ENCODE assay signal across 11 cellular contexts in genomic region chr19:17874423-17875135, GRCh38. TPM values are rescaled to one million over a fixed set of nuclear protein-coding genes. Genes with fewer than 3 reads are reported as not detected.
A peak's percentile ranks its signal among the peaks of the same experiment; 100 is the strongest.
DNase-seq lines count a peak whose midpoint lies in the region; ATAC-seq and TF ChIP-seq lines count a peak whose summit lies in the region.
"Had no signal": no experiment of that assay in that cellular context is flagged by ENCODE, and none has a peak within 500 bp of the region (broad histone marks: within the 10 kb centered on the region; RNA-seq: fewer than 3 reads in every experiment).

No MANE protein-coding gene starts in this region.

- H3K4me3 ChIP-seq in iPS-11a (ENCODE audit: low read depth, low read length), result peak overlapping the region; percentile 10
- H3K4me3 ChIP-seq in adrenal gland, result no peak overlapping the region

- no peak for ATAC-seq in T-cell (replicated peaks in 1 of 4)

- H3K4me1 ChIP-seq in adrenal gland (replicated peaks in 1 of 2), result no peaks in the 10 kb centered on the region

- DNase-seq in activated naive CD8-positive, alpha-beta T cell treated with anti-CD3 and anti-CD28 coated beads for 36 hours, result no peak
- no peak for DNase-seq in T-cell
- no peak for DNase-seq in type B pancreatic cell (ENCODE audit: extremely low spot score, unreplicated experiment)
- DNase-seq in posterior vena cava (ENCODE audit: low spot score), result no peak
- DNase-seq in glomerular visceral epithelial cell (ENCODE audit: extremely low spot score), result no peak
- no peak for DNase-seq in adrenal gland
- DNase-seq: DMS79 treated with DMSO at 0.1 percent for 48 hours had no signal

- TF ChIP-seq POLR2A in adrenal gland (IDR thresholded peaks at IDR 0.05), result no peak

- H3K27me3 Mint-ChIP-seq in activated naive CD8-positive, alpha-beta T cell, result no peaks in the 10 kb centered on the region
- no peaks in the 10 kb centered on the region for H3K27me3 Mint-ChIP-seq in activated naive CD8-positive, alpha-beta T cell treated with anti-CD3 and anti-CD28 coated beads for 36 hours
- no peaks in the 10 kb centered on the region for H3K27me3 Mint-ChIP-seq in T-cell
- peaks cover 41% of the 10 kb centered on the region for H3K27me3 Mint-ChIP-seq in type B pancreatic cell

- POLR2A ChIA-PET in T-cell (lab: Charles Lee), result no interaction called here

- H3K9me3 Mint-ChIP-seq in activated naive CD8-positive, alpha-beta T cell (ENCODE audit: low read depth), result no peaks in the 10 kb centered on the region
- no peaks in the 10 kb centered on the region for H3K9me3 Mint-ChIP-seq in activated naive CD8-positive, alpha-beta T cell treated with anti-CD3 and anti-CD28 coated beads for 36 hours
- H3K9me3 Mint-ChIP-seq in T-cell (no peaks in the 10 kb centered on the region), type B pancreatic cell (no peaks in the 10 kb centered on the region)

- no peaks in the 10 kb centered on the region for H3K9me3 ChIP-seq in adrenal gland (replicated peaks in 1 of 3)
- H3K9me3 ChIP-seq: transverse colon had no signal

- WGBS in adrenal gland, 4 donors, result 41 to 64% (median 46%) methylated on average over 16 to 23 of the region's 23 CpGs

- peaks cover 42% of the 10 kb centered on the region for H3K27me3 ChIP-seq in adrenal gland

- H3K27ac ChIP-seq in adrenal gland, result no peak overlapping the region
- H3K27ac ChIP-seq: SK-N-MC, transverse colon had no signal

- H3K4me3 Mint-ChIP-seq in activated naive CD8-positive, alpha-beta T cell, result peak overlapping the region; percentile 67
- no peak overlapping the region for H3K4me3 Mint-ChIP-seq in activated naive CD8-positive, alpha-beta T cell treated with anti-CD3 and anti-CD28 coated beads for 36 hours
- peak overlapping the region; percentile 13 to 80 (median 68) for H3K4me3 Mint-ChIP-seq in T-cell
- peak overlapping the region; percentile 70 for H3K4me3 Mint-ChIP-seq in type B pancreatic cell

- H3K4me1 Mint-ChIP-seq in activated naive CD8-positive, alpha-beta T cell (ENCODE audit: low read depth), result peaks cover 4% of the 10 kb centered on the region
- peaks cover 10% of the 10 kb centered on the region for H3K4me1 Mint-ChIP-seq in activated naive CD8-positive, alpha-beta T cell treated with anti-CD3 and anti-CD28 coated beads for 36 hours
- peaks cover 13 to 30% (median 16%) of the 10 kb centered on the region in 3 donors for H3K4me1 Mint-ChIP-seq in T-cell
- H3K4me1 Mint-ChIP-seq in type B pancreatic cell (ENCODE audit: unreplicated experiment), result no peaks in the 10 kb centered on the region

- H3K36me3 Mint-ChIP-seq in activated naive CD8-positive, alpha-beta T cell, result no peaks in the 10 kb centered on the region
- H3K36me3 Mint-ChIP-seq in activated naive CD8-positive, alpha-beta T cell treated with anti-CD3 and anti-CD28 coated beads for 36 hours, result no peaks in the 10 kb centered on the region
- H3K36me3 Mint-ChIP-seq in T-cell (no peaks in the 10 kb centered on the region), type B pancreatic cell (no peaks in the 10 kb centered on the region)

- TF ChIP-seq CTCF in type B pancreatic cell (conservative IDR thresholded peaks at IDR 0.05) (no peak), adrenal gland (IDR thresholded peaks at IDR 0.05) (no peak)

- no peak overlapping the region for H3K27ac Mint-ChIP-seq in activated naive CD8-positive, alpha-beta T cell
- no peak overlapping the region for H3K27ac Mint-ChIP-seq in activated naive CD8-positive, alpha-beta T cell treated with anti-CD3 and anti-CD28 coated beads for 36 hours
- H3K27ac Mint-ChIP-seq in T-cell, result peak overlapping the region; percentile 58 to 82
- peak overlapping the region; percentile 46 for H3K27ac Mint-ChIP-seq in type B pancreatic cell

- intact Hi-C loops in posterior vena cava (cut with DNase I) (loop anchor here in 1 of 2 donors (5.0 kb wide), 1 partner anchor 982 kb away; no protein-coding TSS in a partner anchor), adrenal gland (cut with DNase I) (loop anchor here in 1 of 2 donors (5.0 kb wide), 1 partner anchor 123 kb away; no protein-coding TSS in a partner anchor)

- no peaks in the 10 kb centered on the region for H3K36me3 ChIP-seq in adrenal gland (replicated peaks in 1 of 2)
- H3K36me3 ChIP-seq: transverse colon had no signal

- CTCF ChIA-PET in T-cell (lab: Charles Lee), result no interaction called here

RNA-seq across cellular contexts. Expression of gene SLC5A5, which starts 2.8 kb away (rescaled TPM):
- total RNA-seq in activated naive CD8-positive, alpha-beta T cell treated with anti-CD3 and anti-CD28 coated beads for 36 hours, result 1 to 10 TPM; 1.5 to 1.7 TPM
- 1 to 10 TPM; 2.1 to 5.7 (median 3.5) TPM for total RNA-seq in T-cell
- total RNA-seq in type B pancreatic cell (ENCODE audit: low replicate concordance), result 0.75 and 2.3 TPM in 2 replicates
- total RNA-seq in posterior vena cava, result not detected
- not detected for total RNA-seq in adrenal gland
- polyA plus RNA-seq in adrenal gland, result under 1 TPM in 1 of 3 donors, not detected in 2; 0.03 TPM
- total RNA-seq: transverse colon had no signal

RNA-seq across cellular contexts. Expression of gene RPL18A, which starts 14.9 kb away (rescaled TPM):
- total RNA-seq in activated naive CD8-positive, alpha-beta T cell treated with anti-CD3 and anti-CD28 coated beads for 36 hours, result 1,000 to 10,000 TPM; 3,144 to 3,196 TPM
- total RNA-seq in T-cell, result 1,000 to 10,000 TPM; 3,000 to 4,207 (median 4,048) TPM
- 2,506 and 2,537 TPM in 2 replicates for total RNA-seq in type B pancreatic cell (ENCODE audit: low replicate concordance)
- total RNA-seq in posterior vena cava, result 1,000 to 10,000 TPM; 1,284 to 1,308 TPM
- 1,000 to 10,000 TPM in 7 of 8 donors, 100 to 1,000 TPM in 1; 952 to 2,121 (median 1,419) TPM for total RNA-seq in adrenal gland
- 1,000 to 10,000 TPM in 2 of 3 donors, 100 to 1,000 TPM in 1; 345 to 1,991 (median 1,151) TPM for polyA plus RNA-seq in adrenal gland

RNA-seq across cellular contexts. Expression of gene JAK3, which starts 26.8 kb away (rescaled TPM):
- 10 to 100 TPM; 90.3 to 91.1 TPM for total RNA-seq in activated naive CD8-positive, alpha-beta T cell treated with anti-CD3 and anti-CD28 coated beads for 36 hours
- 100 to 1,000 TPM; 120 to 224 (median 127) TPM for total RNA-seq in T-cell
- total RNA-seq in type B pancreatic cell (ENCODE audit: low replicate concordance), result 1.4 and 4.3 TPM in 2 replicates
- total RNA-seq in posterior vena cava, result 1 to 10 TPM; 6.6 to 8.8 TPM
- 10 to 100 TPM in 3 of 8 donors, 1 to 10 TPM in 5; 1.8 to 15.5 (median 9.1) TPM for total RNA-seq in adrenal gland
- 10 to 100 TPM in 1 of 3 donors, 1 to 10 TPM in 2; 2.1 to 11.3 (median 6.9) TPM for polyA plus RNA-seq in adrenal gland

RNA-seq across cellular contexts. Expression of gene INSL3, which starts 53.3 kb away (rescaled TPM):
- 1 to 10 TPM; 1.7 to 1.8 TPM for total RNA-seq in activated naive CD8-positive, alpha-beta T cell treated with anti-CD3 and anti-CD28 coated beads for 36 hours
- total RNA-seq in T-cell (1 to 10 TPM; 4.3 to 8.9 (median 5.4) TPM), type B pancreatic cell (ENCODE audit: low replicate concordance) (not detected in 2 replicates), posterior vena cava (not detected), adrenal gland (under 1 TPM in 1 of 8 donors, not detected in 7; 0.29 TPM)
- under 1 TPM in 2 of 3 donors, not detected in 1; 0.27 to 0.40 TPM for polyA plus RNA-seq in adrenal gland
- total RNA-seq: transverse colon had no signal

RNA-seq across cellular contexts. Expression of gene CCDC124, which starts 58.2 kb away (rescaled TPM):
- 100 to 1,000 TPM; 159 to 160 TPM for total RNA-seq in activated naive CD8-positive, alpha-beta T cell treated with anti-CD3 and anti-CD28 coated beads for 36 hours
- total RNA-seq in T-cell (10 to 100 TPM; 24.8 to 51.1 (median 41.5) TPM), type B pancreatic cell (ENCODE audit: low replicate concordance) (86.0 and 90.9 TPM in 2 replicates), posterior vena cava (10 to 100 TPM; 48.5 to 73.0 TPM), adrenal gland (10 to 100 TPM; 43.2 to 70.0 (median 65.9) TPM)
- polyA plus RNA-seq in adrenal gland, result 100 to 1,000 TPM in 2 of 3 donors, 10 to 100 TPM in 1; 11.3 to 143 (median 114) TPM

Comparison
In these comparisons a context has a peak if more than half of its experiments do, and no peak if none do; other contexts are left out.
1. H3K27ac Mint-ChIP-seq: peak in T-cell (2 of 2) and type B pancreatic cell (single experiment); none in activated naive CD8-positive, alpha-beta T cell (single experiment) and activated naive CD8-positive, alpha-beta T cell treated with anti-CD3 and anti-CD28 coated beads for 36 hours (single experiment).
2. RNA of gene JAK3, which starts 26.8 kb away (total RNA-seq): 120 to 224 TPM in T-cell and 90.3 to 91.1 TPM in activated naive CD8-positive, alpha-beta T cell treated with anti-CD3 and anti-CD28 coated beads for 36 hours; 1.8 to 15.5 TPM in adrenal gland, 6.6 to 8.8 TPM in posterior vena cava and 1.4 to 4.3 TPM in type B pancreatic cell; every median in the first group is over 4 times any median in the second.